Comparison of ENCODE assay signal across 8 cellular contexts in genomic region chr19:33194884-33195710, GRCh38. TPM values are rescaled to one million over a fixed set of nuclear protein-coding genes. Genes with fewer than 3 reads are reported as not detected.
A peak's percentile ranks its signal among the peaks of the same experiment; 100 is the strongest.
DNase-seq lines count a peak whose midpoint lies in the region; ATAC-seq and TF ChIP-seq lines count a peak whose summit lies in the region.

No MANE protein-coding gene starts in this region.

- H3K9ac ChIP-seq in KMS-11, result no peak overlapping the region

- no peaks in the 10 kb centered on the region for H3K9me3 ChIP-seq in ectodermal cell (ENCODE audit: control insufficient read depth, low read length)
- no peaks in the 10 kb centered on the region for H3K9me3 ChIP-seq in mucosa of descending colon

- WGBS in ectodermal cell, 2 experiments, result 4 to 6% methylated on average over 50 of the region's 50 CpGs

- no peak for TF ChIP-seq CTCF in BJ (IDR thresholded peaks at IDR 0.05; ENCODE audit: insufficient read depth, low read depth, low read length)
- no peak for TF ChIP-seq CTCF in KMS-11 (conservative IDR thresholded peaks at IDR 0.05; ENCODE audit: low read depth, low read length)
- TF ChIP-seq CTCF in mucosa of descending colon (IDR thresholded peaks at IDR 0.05), result no peak

- H3K79me2 ChIP-seq in KMS-11 (ENCODE audit: insufficient read depth, low read depth), result no peaks in the 10 kb centered on the region

- H3K27ac ChIP-seq in KMS-11 (no peak overlapping the region), ectodermal cell (ENCODE audit: insufficient read depth, low read depth, low read length, poor library complexity, severe bottlenecking) (no peak overlapping the region)

- H3K4me3 ChIP-seq in BJ (ENCODE audit: low read depth, low read length), result peak overlapping the region; percentile 53
- no peak overlapping the region for H3K4me3 ChIP-seq in KMS-11 (IDR thresholded peaks at IDR 0.05; ENCODE audit: insufficient read depth, low read depth, low read length)
- peak overlapping the region; percentile 62 for H3K4me3 ChIP-seq in ectodermal cell (ENCODE audit: insufficient read depth, low read depth, low read length)
- peak overlapping the region; percentile 17 for H3K4me3 ChIP-seq in mucosa of descending colon

- peaks cover 5% of the 10 kb centered on the region for H3K27me3 ChIP-seq in BJ (ENCODE audit: control insufficient read depth, insufficient read depth, low read length)
- H3K27me3 ChIP-seq in KMS-11 (ENCODE audit: insufficient read depth, low read depth), result no peaks in the 10 kb centered on the region; the same call in 1 of the 2 replicates
- H3K27me3 ChIP-seq in ectodermal cell (ENCODE audit: control insufficient read depth, insufficient read depth, low read length, poor library complexity, severe bottlenecking), result peaks cover 25% of the 10 kb centered on the region

- H3K4me1 ChIP-seq in KMS-11 (ENCODE audit: low read depth, poor library complexity, severe bottlenecking) (no peaks in the 10 kb centered on the region), ectodermal cell (ENCODE audit: control insufficient read depth, insufficient read depth, low read length) (no peaks in the 10 kb centered on the region), mucosa of descending colon (ENCODE audit: low read depth) (peaks cover 5% of the 10 kb centered on the region)

- POLR2A ChIA-PET in BJ (lab: Charles Lee), result no interaction called here

- peaks cover 6% of the 10 kb centered on the region; the same call in 1 of the 2 replicates for H3K36me3 ChIP-seq in BJ (ENCODE audit: control insufficient read depth, insufficient read depth, low read length)
- no peaks in the 10 kb centered on the region for H3K36me3 ChIP-seq in KMS-11 (ENCODE audit: insufficient read depth)
- peaks cover 2% of the 10 kb centered on the region for H3K36me3 ChIP-seq in ectodermal cell (ENCODE audit: control insufficient read depth, insufficient read depth, low read length)
- no peaks in the 10 kb centered on the region for H3K36me3 ChIP-seq in mucosa of descending colon (ENCODE audit: low read depth)

- ATAC-seq in mucosa of descending colon (peak; percentile 61), GM21515 (IDR thresholded peaks at IDR 0.05; ENCODE audit: unreplicated experiment) (no peak)

- intact Hi-C loops in mucosa of descending colon (cut with DNase I, micrococcal nuclease), result no loop called here

- CTCF ChIA-PET in BJ (lab: Yijun Ruan, JAX), result interaction anchor here (1.2 to 5.2 kb wide), 6 partner anchors 11 to 213 kb away, joined by 3 to 37 read pairs (median 3); no protein-coding TSS in a partner anchor

- no peak overlapping the region for H2AFZ ChIP-seq in KMS-11 (ENCODE audit: low read depth)

- no peak for DNase-seq in BJ (ENCODE audit: low read depth)
- peak; percentile 21 to 49 (median 44) for DNase-seq in mucosa of descending colon
- DNase-seq in NCI-H446 treated with DMSO at 0.1 percent for 48 hours (lab: John Stamatoyannopoulos, UW), result no peak
- no peak for DNase-seq in NCI-H526 treated with DMSO at 0.1 percent for 48 hours (lab: John Stamatoyannopoulos, UW)
- no peak for DNase-seq in cerebellar nuclear complex (lab: John Stamatoyannopoulos, UW)

- H4K20me1 ChIP-seq in KMS-11 (ENCODE audit: insufficient read depth), result no peaks in the 10 kb centered on the region

- peak overlapping the region; percentile 48 for H3K4me2 ChIP-seq in KMS-11

RNA-seq across cellular contexts. Expression of gene LRP3, which starts 1.0 kb away (rescaled TPM):
- polyA plus RNA-seq in BJ (2011; rRNA removed), result 11.5 and 16.1 TPM in 2 replicates
- polyA minus RNA-seq in BJ (2011; rRNA and poly(A)+ RNA removed), result 6.9 and 9.5 TPM in 2 replicates
- 36.3 TPM for polyA plus RNA-seq in ectodermal cell (2013, experiment 1 of 4)
- polyA plus RNA-seq in ectodermal cell (2013, experiment 2 of 4), result 28.0 TPM
- 25.7 TPM for polyA plus RNA-seq in ectodermal cell (2013, experiment 3 of 4)
- 20.7 TPM for polyA plus RNA-seq in ectodermal cell (2013, experiment 4 of 4)
- 10 to 100 TPM in 1 of 3 donors, 1 to 10 TPM in 2; 6.2 to 26.2 (median 7.4) TPM for total RNA-seq in mucosa of descending colon

RNA-seq across cellular contexts. Expression of gene SLC7A10, which starts 30.6 kb away (rescaled TPM):
- not detected in 2 replicates for polyA plus RNA-seq in BJ (2011; rRNA removed)
- not detected in 2 replicates for polyA minus RNA-seq in BJ (2011; rRNA and poly(A)+ RNA removed)
- 1.2 TPM for polyA plus RNA-seq in ectodermal cell (2013, experiment 1 of 4)
- 1.4 TPM for polyA plus RNA-seq in ectodermal cell (2013, experiment 2 of 4)
- 1.8 TPM for polyA plus RNA-seq in ectodermal cell (2013, experiment 3 of 4)
- polyA plus RNA-seq in ectodermal cell (2013, experiment 4 of 4), result 1.6 TPM
- total RNA-seq in mucosa of descending colon, result not detected

Comparison
In these comparisons a context has a peak if more than half of its experiments do, and no peak if none do; other contexts are left out.
1. DNase-seq: peak in mucosa of descending colon (3 of 3); none in BJ (single experiment), NCI-H446 treated with DMSO at 0.1 percent for 48 hours (single experiment), NCI-H526 treated with DMSO at 0.1 percent for 48 hours (single experiment) and cerebellar nuclear complex (0 of 2).